ENCODE assay signal across 1 cellular context in the genomic region with DNA sequence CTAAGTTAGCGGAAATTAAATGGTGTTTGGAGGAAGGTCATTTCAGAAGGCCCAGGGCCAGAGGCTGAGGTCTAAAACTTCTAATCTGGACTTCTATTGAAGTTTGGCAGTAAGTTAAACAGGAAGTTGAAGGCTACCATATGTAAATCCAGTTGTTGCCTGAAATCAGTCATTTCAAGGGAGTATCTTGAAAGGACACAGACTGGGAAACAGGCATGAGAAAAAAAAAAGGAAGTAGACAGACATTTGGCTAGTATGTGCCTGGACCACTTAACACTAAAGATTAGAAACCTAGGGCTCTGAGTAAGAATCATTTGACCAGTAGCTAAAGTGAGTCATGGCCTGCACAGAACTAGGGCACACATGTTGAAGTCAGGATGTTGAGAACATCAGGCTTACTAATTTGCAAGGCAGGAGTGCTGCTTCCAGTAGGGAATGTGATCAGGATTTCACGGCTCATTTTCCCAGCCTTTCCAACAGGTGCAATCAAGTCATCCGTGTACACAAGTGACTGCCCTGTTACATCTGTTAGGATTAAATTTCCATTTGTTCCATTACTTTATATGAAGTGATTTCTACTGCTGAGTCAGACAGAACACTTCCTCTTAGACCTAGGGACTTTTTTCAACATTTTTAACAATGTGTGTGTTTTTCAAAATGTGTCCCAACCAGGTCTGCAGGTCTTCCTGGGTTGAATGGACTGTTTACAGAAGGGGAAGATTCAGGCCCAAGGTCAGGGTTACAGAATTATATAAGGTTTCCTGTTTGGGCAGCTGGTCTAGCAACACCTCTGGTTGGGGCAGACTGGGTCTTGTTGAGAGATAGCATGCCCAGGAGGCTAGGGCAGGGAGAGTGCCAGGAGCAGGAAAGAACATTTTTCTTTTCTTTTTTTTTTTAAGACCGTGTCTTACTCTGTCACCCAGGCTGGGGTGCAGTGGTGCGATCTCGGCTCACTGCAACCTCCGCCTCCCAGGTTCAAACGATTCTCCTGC.
TF ChIP-seq lines count a peak whose summit lies in the region.

No MANE protein-coding gene starts in this region.

TF ChIP-seq in HepG2, 621 proteins besides CTCF, POLR2A, EP300 and RAD21 (continued from another document and continues in another):
- TF ChIP-seq, protein P1, sequence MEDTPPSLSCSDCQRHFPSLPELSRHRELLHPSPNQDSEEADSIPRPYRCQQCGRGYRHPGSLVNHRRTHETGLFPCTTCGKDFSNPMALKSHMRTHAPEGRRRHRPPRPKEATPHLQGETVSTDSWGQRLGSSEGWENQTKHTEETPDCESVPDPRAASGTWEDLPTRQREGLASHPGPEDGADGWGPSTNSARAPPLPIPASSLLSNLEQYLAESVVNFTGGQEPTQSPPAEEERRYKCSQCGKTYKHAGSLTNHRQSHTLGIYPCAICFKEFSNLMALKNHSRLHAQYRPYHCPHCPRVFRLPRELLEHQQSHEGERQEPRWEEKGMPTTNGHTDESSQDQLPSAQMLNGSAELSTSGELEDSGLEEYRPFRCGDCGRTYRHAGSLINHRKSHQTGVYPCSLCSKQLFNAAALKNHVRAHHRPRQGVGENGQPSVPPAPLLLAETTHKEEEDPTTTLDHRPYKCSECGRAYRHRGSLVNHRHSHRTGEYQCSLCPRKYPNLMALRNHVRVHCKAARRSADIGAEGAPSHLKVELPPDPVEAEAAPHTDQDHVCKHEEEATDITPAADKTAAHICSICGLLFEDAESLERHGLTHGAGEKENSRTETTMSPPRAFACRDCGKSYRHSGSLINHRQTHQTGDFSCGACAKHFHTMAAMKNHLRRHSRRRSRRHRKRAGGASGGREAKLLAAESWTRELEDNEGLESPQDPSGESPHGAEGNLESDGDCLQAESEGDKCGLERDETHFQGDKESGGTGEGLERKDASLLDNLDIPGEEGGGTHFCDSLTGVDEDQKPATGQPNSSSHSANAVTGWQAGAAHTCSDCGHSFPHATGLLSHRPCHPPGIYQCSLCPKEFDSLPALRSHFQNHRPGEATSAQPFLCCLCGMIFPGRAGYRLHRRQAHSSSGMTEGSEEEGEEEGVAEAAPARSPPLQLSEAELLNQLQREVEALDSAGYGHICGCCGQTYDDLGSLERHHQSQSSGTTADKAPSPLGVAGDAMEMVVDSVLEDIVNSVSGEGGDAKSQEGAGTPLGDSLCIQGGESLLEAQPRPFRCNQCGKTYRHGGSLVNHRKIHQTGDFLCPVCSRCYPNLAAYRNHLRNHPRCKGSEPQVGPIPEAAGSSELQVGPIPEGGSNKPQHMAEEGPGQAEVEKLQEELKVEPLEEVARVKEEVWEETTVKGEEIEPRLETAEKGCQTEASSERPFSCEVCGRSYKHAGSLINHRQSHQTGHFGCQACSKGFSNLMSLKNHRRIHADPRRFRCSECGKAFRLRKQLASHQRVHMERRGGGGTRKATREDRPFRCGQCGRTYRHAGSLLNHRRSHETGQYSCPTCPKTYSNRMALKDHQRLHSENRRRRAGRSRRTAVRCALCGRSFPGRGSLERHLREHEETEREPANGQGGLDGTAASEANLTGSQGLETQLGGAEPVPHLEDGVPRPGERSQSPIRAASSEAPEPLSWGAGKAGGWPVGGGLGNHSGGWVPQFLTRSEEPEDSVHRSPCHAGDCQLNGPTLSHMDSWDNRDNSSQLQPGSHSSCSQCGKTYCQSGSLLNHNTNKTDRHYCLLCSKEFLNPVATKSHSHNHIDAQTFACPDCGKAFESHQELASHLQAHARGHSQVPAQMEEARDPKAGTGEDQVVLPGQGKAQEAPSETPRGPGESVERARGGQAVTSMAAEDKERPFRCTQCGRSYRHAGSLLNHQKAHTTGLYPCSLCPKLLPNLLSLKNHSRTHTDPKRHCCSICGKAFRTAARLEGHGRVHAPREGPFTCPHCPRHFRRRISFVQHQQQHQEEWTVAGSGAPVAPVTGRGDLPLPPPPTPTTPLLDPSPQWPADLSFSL (CRISPR knock-in tag; IDR thresholded peaks at IDR 0.05): no peak
- TF ChIP-seq, protein P2, sequence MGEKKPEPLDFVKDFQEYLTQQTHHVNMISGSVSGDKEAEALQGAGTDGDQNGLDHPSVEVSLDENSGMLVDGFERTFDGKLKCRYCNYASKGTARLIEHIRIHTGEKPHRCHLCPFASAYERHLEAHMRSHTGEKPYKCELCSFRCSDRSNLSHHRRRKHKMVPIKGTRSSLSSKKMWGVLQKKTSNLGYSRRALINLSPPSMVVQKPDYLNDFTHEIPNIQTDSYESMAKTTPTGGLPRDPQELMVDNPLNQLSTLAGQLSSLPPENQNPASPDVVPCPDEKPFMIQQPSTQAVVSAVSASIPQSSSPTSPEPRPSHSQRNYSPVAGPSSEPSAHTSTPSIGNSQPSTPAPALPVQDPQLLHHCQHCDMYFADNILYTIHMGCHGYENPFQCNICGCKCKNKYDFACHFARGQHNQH (CRISPR knock-in tag; IDR thresholded peaks at IDR 0.05): peak; percentile 77
- TF ChIP-seq KLF12 (CRISPR knock-in tag; IDR thresholded peaks at IDR 0.05; ENCODE audit: borderline replicate concordance) (no peak), PRMT3 (CRISPR knock-in tag; IDR thresholded peaks at IDR 0.05; ENCODE audit: borderline replicate concordance, low read depth) (no peak), ZNF205 (CRISPR knock-in tag; IDR thresholded peaks at IDR 0.05) (0 out of 2 replicates have a peak, but pooled peaks have one; percentile 25), HDAC6 (IDR thresholded peaks at IDR 0.05; ENCODE audit: low read depth, low read length) (no peak), ZNF7 (CRISPR knock-in tag; IDR thresholded peaks at IDR 0.05) (peak; percentile 82), IKZF4 (CRISPR knock-in tag; IDR thresholded peaks at IDR 0.05; ENCODE audit: borderline replicate concordance, low read depth, not compliant biosample characterization) (no peak), ZNF501 (CRISPR knock-in tag; IDR thresholded peaks at IDR 0.05) (no peak), ZNF264 (CRISPR knock-in tag; IDR thresholded peaks at IDR 0.05) (no peak), ZKSCAN8 (CRISPR knock-in tag; IDR thresholded peaks at IDR 0.05; ENCODE audit: borderline replicate concordance) (peak; percentile 69), CBX2 (IDR thresholded peaks at IDR 0.05; ENCODE audit: low read depth, low read length) (no peak), CBX2 (CRISPR knock-in tag; IDR thresholded peaks at IDR 0.05; ENCODE audit: low read depth) (no peak), ZSCAN20 (CRISPR knock-in tag; IDR thresholded peaks at IDR 0.05; ENCODE audit: borderline replicate concordance) (no peak), STAG1 (CRISPR knock-in tag; IDR thresholded peaks at IDR 0.05) (0 out of 2 replicates have a peak, but pooled peaks have one; percentile 10), RAD51 (IDR thresholded peaks at IDR 0.05; ENCODE audit: borderline replicate concordance) (no peak), ZNF382 (CRISPR knock-in tag; IDR thresholded peaks at IDR 0.05; ENCODE audit: borderline replicate concordance) (no peak), ZNF773 (CRISPR knock-in tag; IDR thresholded peaks at IDR 0.05; ENCODE audit: borderline replicate concordance) (no peak), YEATS4 (CRISPR knock-in tag; IDR thresholded peaks at IDR 0.05; ENCODE audit: borderline replicate concordance) (0 out of 2 replicates have a peak, but pooled peaks have one; percentile 23), HHEX (CRISPR knock-in tag; IDR thresholded peaks at IDR 0.05) (no peak), ZNF776 (CRISPR knock-in tag; IDR thresholded peaks at IDR 0.05) (no peak), ZNF292 (CRISPR knock-in tag; IDR thresholded peaks at IDR 0.05; ENCODE audit: borderline replicate concordance, low read depth) (no peak), ZNF781 (CRISPR knock-in tag; IDR thresholded peaks at IDR 0.05; ENCODE audit: borderline replicate concordance, not compliant biosample characterization) (no peak), ZNF12 (CRISPR knock-in tag; IDR thresholded peaks at IDR 0.05) (no peak; the same call in 1 of the 2 replicates), BRD4 (CRISPR knock-in tag; IDR thresholded peaks at IDR 0.05) (no peak), ZFYVE20 (CRISPR knock-in tag; IDR thresholded peaks at IDR 0.05; ENCODE audit: borderline replicate concordance, low read depth) (no peak), SRF (IDR thresholded peaks at IDR 0.05; ENCODE audit: low read depth, low read length) (no peak), ZMYM2 (CRISPR knock-in tag; IDR thresholded peaks at IDR 0.05) (no peak), SPEN (CRISPR knock-in tag; IDR thresholded peaks at IDR 0.05; ENCODE audit: low read depth) (peak; percentile 34; the same call in 1 of the 2 replicates)
- TF ChIP-seq, protein P3, sequence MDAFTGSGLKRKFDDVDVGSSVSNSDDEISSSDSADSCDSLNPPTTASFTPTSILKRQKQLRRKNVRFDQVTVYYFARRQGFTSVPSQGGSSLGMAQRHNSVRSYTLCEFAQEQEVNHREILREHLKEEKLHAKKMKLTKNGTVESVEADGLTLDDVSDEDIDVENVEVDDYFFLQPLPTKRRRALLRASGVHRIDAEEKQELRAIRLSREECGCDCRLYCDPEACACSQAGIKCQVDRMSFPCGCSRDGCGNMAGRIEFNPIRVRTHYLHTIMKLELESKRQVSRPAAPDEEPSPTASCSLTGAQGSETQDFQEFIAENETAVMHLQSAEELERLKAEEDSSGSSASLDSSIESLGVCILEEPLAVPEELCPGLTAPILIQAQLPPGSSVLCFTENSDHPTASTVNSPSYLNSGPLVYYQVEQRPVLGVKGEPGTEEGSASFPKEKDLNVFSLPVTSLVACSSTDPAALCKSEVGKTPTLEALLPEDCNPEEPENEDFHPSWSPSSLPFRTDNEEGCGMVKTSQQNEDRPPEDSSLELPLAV (CRISPR knock-in tag; conservative IDR thresholded peaks at IDR 0.05; ENCODE audit: low read depth): no peak
- TF ChIP-seq, protein P4, sequence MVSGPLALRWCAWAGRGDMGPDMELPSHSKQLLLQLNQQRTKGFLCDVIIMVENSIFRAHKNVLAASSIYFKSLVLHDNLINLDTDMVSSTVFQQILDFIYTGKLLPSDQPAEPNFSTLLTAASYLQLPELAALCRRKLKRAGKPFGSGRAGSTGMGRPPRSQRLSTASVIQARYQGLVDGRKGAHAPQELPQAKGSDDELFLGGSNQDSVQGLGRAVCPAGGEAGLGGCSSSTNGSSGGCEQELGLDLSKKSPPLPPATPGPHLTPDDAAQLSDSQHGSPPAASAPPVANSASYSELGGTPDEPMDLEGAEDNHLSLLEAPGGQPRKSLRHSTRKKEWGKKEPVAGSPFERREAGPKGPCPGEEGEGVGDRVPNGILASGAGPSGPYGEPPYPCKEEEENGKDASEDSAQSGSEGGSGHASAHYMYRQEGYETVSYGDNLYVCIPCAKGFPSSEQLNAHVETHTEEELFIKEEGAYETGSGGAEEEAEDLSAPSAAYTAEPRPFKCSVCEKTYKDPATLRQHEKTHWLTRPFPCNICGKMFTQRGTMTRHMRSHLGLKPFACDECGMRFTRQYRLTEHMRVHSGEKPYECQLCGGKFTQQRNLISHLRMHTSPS (CRISPR knock-in tag; IDR thresholded peaks at IDR 0.05; ENCODE audit: low read depth): peak; percentile 86; the same call in 1 of the 2 replicates
- TF ChIP-seq, protein P5, sequence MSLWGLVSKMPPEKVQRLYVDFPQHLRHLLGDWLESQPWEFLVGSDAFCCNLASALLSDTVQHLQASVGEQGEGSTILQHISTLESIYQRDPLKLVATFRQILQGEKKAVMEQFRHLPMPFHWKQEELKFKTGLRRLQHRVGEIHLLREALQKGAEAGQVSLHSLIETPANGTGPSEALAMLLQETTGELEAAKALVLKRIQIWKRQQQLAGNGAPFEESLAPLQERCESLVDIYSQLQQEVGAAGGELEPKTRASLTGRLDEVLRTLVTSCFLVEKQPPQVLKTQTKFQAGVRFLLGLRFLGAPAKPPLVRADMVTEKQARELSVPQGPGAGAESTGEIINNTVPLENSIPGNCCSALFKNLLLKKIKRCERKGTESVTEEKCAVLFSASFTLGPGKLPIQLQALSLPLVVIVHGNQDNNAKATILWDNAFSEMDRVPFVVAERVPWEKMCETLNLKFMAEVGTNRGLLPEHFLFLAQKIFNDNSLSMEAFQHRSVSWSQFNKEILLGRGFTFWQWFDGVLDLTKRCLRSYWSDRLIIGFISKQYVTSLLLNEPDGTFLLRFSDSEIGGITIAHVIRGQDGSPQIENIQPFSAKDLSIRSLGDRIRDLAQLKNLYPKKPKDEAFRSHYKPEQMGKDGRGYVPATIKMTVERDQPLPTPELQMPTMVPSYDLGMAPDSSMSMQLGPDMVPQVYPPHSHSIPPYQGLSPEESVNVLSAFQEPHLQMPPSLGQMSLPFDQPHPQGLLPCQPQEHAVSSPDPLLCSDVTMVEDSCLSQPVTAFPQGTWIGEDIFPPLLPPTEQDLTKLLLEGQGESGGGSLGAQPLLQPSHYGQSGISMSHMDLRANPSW (CRISPR knock-in tag; IDR thresholded peaks at IDR 0.05; ENCODE audit: borderline replicate concordance): no peak
- TF ChIP-seq, protein P6, sequence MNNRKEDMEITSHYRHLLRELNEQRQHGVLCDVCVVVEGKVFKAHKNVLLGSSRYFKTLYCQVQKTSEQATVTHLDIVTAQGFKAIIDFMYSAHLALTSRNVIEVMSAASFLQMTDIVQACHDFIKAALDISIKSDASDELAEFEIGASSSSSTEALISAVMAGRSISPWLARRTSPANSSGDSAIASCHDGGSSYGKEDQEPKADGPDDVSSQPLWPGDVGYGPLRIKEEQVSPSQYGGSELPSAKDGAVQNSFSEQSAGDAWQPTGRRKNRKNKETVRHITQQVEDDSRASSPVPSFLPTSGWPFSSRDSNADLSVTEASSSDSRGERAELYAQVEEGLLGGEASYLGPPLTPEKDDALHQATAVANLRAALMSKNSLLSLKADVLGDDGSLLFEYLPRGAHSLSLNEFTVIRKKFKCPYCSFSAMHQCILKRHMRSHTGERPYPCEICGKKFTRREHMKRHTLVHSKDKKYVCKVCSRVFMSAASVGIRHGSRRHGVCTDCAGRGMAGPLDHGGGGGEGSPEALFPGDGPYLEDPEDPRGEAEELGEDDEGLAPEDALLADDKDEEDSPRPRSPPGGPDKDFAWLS (CRISPR knock-in tag; IDR thresholded peaks at IDR 0.05; ENCODE audit: borderline replicate concordance): no peak
- TF ChIP-seq, protein P7, sequence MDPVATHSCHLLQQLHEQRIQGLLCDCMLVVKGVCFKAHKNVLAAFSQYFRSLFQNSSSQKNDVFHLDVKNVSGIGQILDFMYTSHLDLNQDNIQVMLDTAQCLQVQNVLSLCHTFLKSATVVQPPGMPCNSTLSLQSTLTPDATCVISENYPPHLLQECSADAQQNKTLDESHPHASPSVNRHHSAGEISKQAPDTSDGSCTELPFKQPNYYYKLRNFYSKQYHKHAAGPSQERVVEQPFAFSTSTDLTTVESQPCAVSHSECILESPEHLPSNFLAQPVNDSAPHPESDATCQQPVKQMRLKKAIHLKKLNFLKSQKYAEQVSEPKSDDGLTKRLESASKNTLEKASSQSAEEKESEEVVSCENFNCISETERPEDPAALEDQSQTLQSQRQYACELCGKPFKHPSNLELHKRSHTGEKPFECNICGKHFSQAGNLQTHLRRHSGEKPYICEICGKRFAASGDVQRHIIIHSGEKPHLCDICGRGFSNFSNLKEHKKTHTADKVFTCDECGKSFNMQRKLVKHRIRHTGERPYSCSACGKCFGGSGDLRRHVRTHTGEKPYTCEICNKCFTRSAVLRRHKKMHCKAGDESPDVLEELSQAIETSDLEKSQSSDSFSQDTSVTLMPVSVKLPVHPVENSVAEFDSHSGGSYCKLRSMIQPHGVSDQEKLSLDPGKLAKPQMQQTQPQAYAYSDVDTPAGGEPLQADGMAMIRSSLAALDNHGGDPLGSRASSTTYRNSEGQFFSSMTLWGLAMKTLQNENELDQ (CRISPR knock-in tag; IDR thresholded peaks at IDR 0.05; ENCODE audit: borderline replicate concordance): no peak
